26 cellular contexts compared by ENCODE assay signal in genomic region chr5:176944276-176944675, GRCh38. TPM values are rescaled to one million over a fixed set of nuclear protein-coding genes. Genes with fewer than 3 reads are reported as not detected.
A peak's percentile ranks its signal among the peaks of the same experiment; 100 is the strongest.
DNase-seq lines count a peak whose midpoint lies in the region; ATAC-seq and TF ChIP-seq lines count a peak whose summit lies in the region.
"Had no signal": no experiment of that assay in that cellular context is flagged by ENCODE, and none has a peak within 500 bp of the region (broad histone marks: within the 10 kb centered on the region; RNA-seq: fewer than 3 reads in every experiment).

No MANE protein-coding gene starts in this region.

- no peaks in the 10 kb centered on the region for H3K27me3 ChIP-seq in right atrium auricular region
- H3K27me3 ChIP-seq in PC-9 (ENCODE audit: insufficient read depth, low read depth): no peaks in the 10 kb centered on the region
- no peaks in the 10 kb centered on the region for H3K27me3 ChIP-seq in prostate gland (replicated peaks; ENCODE audit: insufficient read depth)
- no peaks in the 10 kb centered on the region for H3K27me3 ChIP-seq in upper lobe of right lung
- H3K27me3 ChIP-seq: tibial artery had no signal

- intact Hi-C loops in Right ventricle myocardium inferior (cut with DNase I): no loop called here
- intact Hi-C loops in PC-9 (cut with micrococcal nuclease; ENCODE audit: unreplicated experiment): no loop called here
- intact Hi-C loops in left ventricle myocardium superior (cut with micrococcal nuclease): loop anchor here (5.0 kb wide), 1 partner anchor 33 kb away; no protein-coding TSS in a partner anchor
- intact Hi-C loops in prostate gland (cut with DNase I): no loop called here
- intact Hi-C loops in upper lobe of right lung (cut with DNase I): no loop called here

- 0 out of 2 replicates have a peak, but pooled peaks cover 3% of the 10 kb centered on the region for H4K20me1 ChIP-seq in PC-9 (ENCODE audit: insufficient read depth)

- no peak overlapping the region for H2AFZ ChIP-seq in PC-9

- TF ChIP-seq CTCF in right atrium auricular region (IDR thresholded peaks at IDR 0.05) (no peak), PC-9 (conservative IDR thresholded peaks at IDR 0.05) (no peak), prostate gland (IDR thresholded peaks at IDR 0.05) (no peak), upper lobe of right lung (IDR thresholded peaks at IDR 0.05) (no peak)

- H3F3A ChIP-seq in PC-9 (ENCODE audit: insufficient read depth, low read depth): no peaks in the 10 kb centered on the region

- H3K9me2 ChIP-seq in PC-9 (ENCODE audit: insufficient read depth): no peaks in the 10 kb centered on the region

- no peaks in the 10 kb centered on the region for H3K79me2 ChIP-seq in PC-9 (ENCODE audit: low read depth)

- POLR2A ChIA-PET in PC-9 (lab: Charles Lee; ENCODE audit: unreplicated experiment): no interaction called here

- H3K4me3 ChIP-seq in right atrium auricular region (no peak overlapping the region), PC-9 (no peak overlapping the region), prostate gland (no peak overlapping the region), upper lobe of right lung (no peak overlapping the region)
- H3K4me3 ChIP-seq: tibial artery had no signal

- H3K9me3 ChIP-seq in right atrium auricular region: no peaks in the 10 kb centered on the region
- no peaks in the 10 kb centered on the region for H3K9me3 ChIP-seq in PC-9 (ENCODE audit: insufficient read depth, low read depth)
- no peaks in the 10 kb centered on the region for H3K9me3 ChIP-seq in prostate gland
- H3K9me3 ChIP-seq in upper lobe of right lung: no peaks in the 10 kb centered on the region
- H3K9me3 ChIP-seq: tibial artery had no signal

- no peak for TF ChIP-seq POLR2A in prostate gland (IDR thresholded peaks at IDR 0.05)

- peaks cover 63% of the 10 kb centered on the region for H3K36me3 ChIP-seq in right atrium auricular region
- peaks cover 14% of the 10 kb centered on the region for H3K36me3 ChIP-seq in PC-9 (ENCODE audit: low read depth)
- no peaks in the 10 kb centered on the region for H3K36me3 ChIP-seq in prostate gland
- peaks cover 96% of the 10 kb centered on the region for H3K36me3 ChIP-seq in upper lobe of right lung

- DNase-seq in Right ventricle myocardium inferior (ENCODE audit: missing footprints) (no peak), right atrium auricular region (ENCODE audit: low spot score) (no peak), PC-9 (no peak), left ventricle myocardium superior (no peak), prostate gland (ENCODE audit: low spot score) (peak; percentile 19), 8988T (no peak), upper lobe of right lung (no peak), AG08395 (ENCODE audit: low spot score) (no peak)
- DNase-seq: activated CD4-positive, alpha-beta memory T cell treated with anti-CD3 and anti-CD28 coated beads for 36 hours; activated CD4-positive, CD25-positive, alpha-beta regulatory T cell; AML-193; CD8-positive, alpha-beta T cell; DMS 273 treated with DMSO at 0.1 percent for 48 hours; effector CD4-positive, alpha-beta T cell; glutamatergic neuron; IMR-90; naive B cell; NCI-H1092; NCI-H187; NCI-H2171; NCI-H510A; T-helper 9 cell; tibial artery had no signal

- H3K27ac ChIP-seq in right atrium auricular region (no peak overlapping the region), PC-9 (peak overlapping the region; percentile 24; the same call in 1 of the 2 replicates), prostate gland (no peak overlapping the region), upper lobe of right lung (no peak overlapping the region)
- H3K27ac ChIP-seq: tibial artery had no signal

- CTCF ChIA-PET in PC-9 (lab: Charles Lee): no interaction called here

- 29% methylated on average over 2 of the region's 2 CpGs for WGBS in prostate gland

- ATAC-seq in Right ventricle myocardium inferior (peak; percentile 89), left ventricle myocardium superior (peak; percentile 91), upper lobe of right lung (no peak)
- ATAC-seq: activated naive CD4-positive, alpha-beta T cell treated with anti-CD3 and anti-CD28 coated beads, Interleukin-2, amount 50 U/mL, for 72 hours; CD8-positive, alpha-beta T cell; left lobe of liver had no signal

- H3K4me1 ChIP-seq in right atrium auricular region (peaks cover 0 to 18% of the 10 kb centered on the region in 2 donors), PC-9 (replicated peaks; ENCODE audit: insufficient read depth) (peaks cover 11% of the 10 kb centered on the region; the same call in 1 of the 2 replicates), prostate gland (replicated peaks) (no peaks in the 10 kb centered on the region), upper lobe of right lung (no peaks in the 10 kb centered on the region)

- H3K4me2 ChIP-seq in PC-9: no peak overlapping the region

- no TSS peak for BruUV-seq in PC-9 (replicated peaks; lab: Mats Ljungman, UMichigan)

RNA-seq across cellular contexts. Expression of gene HK3, which starts 45.1 kb away (rescaled TPM):
- total RNA-seq in Right ventricle myocardium inferior (6.4 TPM), right atrium auricular region (1 to 10 TPM in 1 of 2 donors, under 1 TPM in 1; 0.85 to 4.4 TPM), PC-9 (2021) (not detected in 2 replicates), left ventricle myocardium superior (3.7 TPM), prostate gland (1 to 10 TPM in 1 of 2 donors, under 1 TPM in 1; 0.50 to 4.7 TPM), upper lobe of right lung (50.5 TPM)
- total RNA-seq: CD8-positive, alpha-beta T cell; epithelial cell of proximal tubule; IMR-90 had no signal
